ENCODE assay signal across 1 cellular context in the genomic region with DNA sequence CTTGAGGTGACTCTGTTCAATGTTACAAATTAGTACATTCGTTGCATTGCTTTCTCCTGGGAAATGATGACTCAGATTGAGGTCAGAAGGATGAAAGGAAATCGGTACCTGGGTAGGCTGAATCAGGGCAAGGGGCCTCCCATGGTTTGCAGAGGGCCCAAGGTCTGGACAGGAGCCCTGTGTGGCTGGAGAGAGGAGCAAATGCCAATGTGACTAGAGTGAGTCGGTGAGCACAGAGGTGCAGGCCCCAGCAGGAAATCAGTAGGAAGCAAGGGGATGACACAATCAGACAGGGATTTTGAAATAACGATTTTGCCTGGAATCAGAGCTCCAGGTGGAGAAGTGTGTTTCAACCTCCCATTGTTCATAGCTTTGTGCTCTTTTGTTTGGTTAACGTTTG.
TF ChIP-seq lines count a peak whose summit lies in the region.

No MANE protein-coding gene starts in this region.

TF ChIP-seq in HCT116, 20 proteins besides CTCF, POLR2A, EP300 and RAD21 (continued from another document):
- TF ChIP-seq MAX (IDR thresholded peaks at IDR 0.05) (no peak), ELF1 (IDR thresholded peaks at IDR 0.05; ENCODE audit: borderline replicate concordance, low read depth) (no peak), EGR1 (IDR thresholded peaks at IDR 0.05; ENCODE audit: low read depth) (no peak), FOSL1 (IDR thresholded peaks at IDR 0.05; ENCODE audit: low read depth) (peak; percentile 80), SIN3A (IDR thresholded peaks at IDR 0.05; ENCODE audit: low read depth) (no peak), CBX3 (IDR thresholded peaks at IDR 0.05; ENCODE audit: low read depth) (peak; percentile 37; the same call in 1 of the 2 replicates), ZNF274 (IDR thresholded peaks at IDR 0.05; ENCODE audit: low read depth, low read length) (no peak), EZH2phosphoT487 (IDR thresholded peaks at IDR 0.05; ENCODE audit: borderline replicate concordance) (no peak), SRF (IDR thresholded peaks at IDR 0.05; ENCODE audit: low read depth) (no peak), ATF3 (IDR thresholded peaks at IDR 0.05) (no peak), SP1 (IDR thresholded peaks at IDR 0.05; ENCODE audit: low read depth) (peak; percentile 65), TCF7L2 (IDR thresholded peaks at IDR 0.05; ENCODE audit: borderline replicate concordance, extremely low read depth, insufficient read depth, insufficient read length) (peak; percentile 95), JUND (IDR thresholded peaks at IDR 0.05) (peak; percentile 69), ZFX (IDR thresholded peaks at IDR 0.05) (no peak)
- TF ChIP-seq, protein P1, sequence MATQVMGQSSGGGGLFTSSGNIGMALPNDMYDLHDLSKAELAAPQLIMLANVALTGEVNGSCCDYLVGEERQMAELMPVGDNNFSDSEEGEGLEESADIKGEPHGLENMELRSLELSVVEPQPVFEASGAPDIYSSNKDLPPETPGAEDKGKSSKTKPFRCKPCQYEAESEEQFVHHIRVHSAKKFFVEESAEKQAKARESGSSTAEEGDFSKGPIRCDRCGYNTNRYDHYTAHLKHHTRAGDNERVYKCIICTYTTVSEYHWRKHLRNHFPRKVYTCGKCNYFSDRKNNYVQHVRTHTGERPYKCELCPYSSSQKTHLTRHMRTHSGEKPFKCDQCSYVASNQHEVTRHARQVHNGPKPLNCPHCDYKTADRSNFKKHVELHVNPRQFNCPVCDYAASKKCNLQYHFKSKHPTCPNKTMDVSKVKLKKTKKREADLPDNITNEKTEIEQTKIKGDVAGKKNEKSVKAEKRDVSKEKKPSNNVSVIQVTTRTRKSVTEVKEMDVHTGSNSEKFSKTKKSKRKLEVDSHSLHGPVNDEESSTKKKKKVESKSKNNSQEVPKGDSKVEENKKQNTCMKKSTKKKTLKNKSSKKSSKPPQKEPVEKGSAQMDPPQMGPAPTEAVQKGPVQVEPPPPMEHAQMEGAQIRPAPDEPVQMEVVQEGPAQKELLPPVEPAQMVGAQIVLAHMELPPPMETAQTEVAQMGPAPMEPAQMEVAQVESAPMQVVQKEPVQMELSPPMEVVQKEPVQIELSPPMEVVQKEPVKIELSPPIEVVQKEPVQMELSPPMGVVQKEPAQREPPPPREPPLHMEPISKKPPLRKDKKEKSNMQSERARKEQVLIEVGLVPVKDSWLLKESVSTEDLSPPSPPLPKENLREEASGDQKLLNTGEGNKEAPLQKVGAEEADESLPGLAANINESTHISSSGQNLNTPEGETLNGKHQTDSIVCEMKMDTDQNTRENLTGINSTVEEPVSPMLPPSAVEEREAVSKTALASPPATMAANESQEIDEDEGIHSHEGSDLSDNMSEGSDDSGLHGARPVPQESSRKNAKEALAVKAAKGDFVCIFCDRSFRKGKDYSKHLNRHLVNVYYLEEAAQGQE (IDR thresholded peaks at IDR 0.05; ENCODE audit: low read depth): no peak
- TF ChIP-seq, protein P2, sequence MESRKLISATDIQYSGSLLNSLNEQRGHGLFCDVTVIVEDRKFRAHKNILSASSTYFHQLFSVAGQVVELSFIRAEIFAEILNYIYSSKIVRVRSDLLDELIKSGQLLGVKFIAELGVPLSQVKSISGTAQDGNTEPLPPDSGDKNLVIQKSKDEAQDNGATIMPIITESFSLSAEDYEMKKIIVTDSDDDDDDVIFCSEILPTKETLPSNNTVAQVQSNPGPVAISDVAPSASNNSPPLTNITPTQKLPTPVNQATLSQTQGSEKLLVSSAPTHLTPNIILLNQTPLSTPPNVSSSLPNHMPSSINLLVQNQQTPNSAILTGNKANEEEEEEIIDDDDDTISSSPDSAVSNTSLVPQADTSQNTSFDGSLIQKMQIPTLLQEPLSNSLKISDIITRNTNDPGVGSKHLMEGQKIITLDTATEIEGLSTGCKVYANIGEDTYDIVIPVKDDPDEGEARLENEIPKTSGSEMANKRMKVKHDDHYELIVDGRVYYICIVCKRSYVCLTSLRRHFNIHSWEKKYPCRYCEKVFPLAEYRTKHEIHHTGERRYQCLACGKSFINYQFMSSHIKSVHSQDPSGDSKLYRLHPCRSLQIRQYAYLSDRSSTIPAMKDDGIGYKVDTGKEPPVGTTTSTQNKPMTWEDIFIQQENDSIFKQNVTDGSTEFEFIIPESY (IDR thresholded peaks at IDR 0.05; ENCODE audit: extremely low read depth, insufficient replicate concordance, low read length): no peak
